ENCODE assay signal across 13 cellular contexts in genomic region chr1:30759718-30760281, GRCh38. TPM values are rescaled to one million over a fixed set of nuclear protein-coding genes. Genes with fewer than 3 reads are reported as not detected.
DNase-seq lines count a peak whose midpoint lies in the region; ATAC-seq lines count a peak whose summit lies in the region.
"Had no signal": no experiment of that assay in that cellular context is flagged by ENCODE, and none has a peak within 500 bp of the region (broad histone marks: within the 10 kb centered on the region; RNA-seq: fewer than 3 reads in every experiment).

No MANE protein-coding gene starts in this region.

- H3K27ac ChIP-seq in effector memory CD4-positive, alpha-beta T cell (ENCODE audit: insufficient read depth, low read length, poor library complexity, severe bottlenecking), result peak overlapping the region; percentile 66
- H3K27ac ChIP-seq in temporal lobe (ENCODE audit: low read depth, low read length), result peak overlapping the region; percentile 92
- H3K27ac ChIP-seq: esophagus muscularis mucosa, PC-9 had no signal

- peaks cover 68% of the 10 kb centered on the region for H3K4me1 Mint-ChIP-seq in activated CD8-positive, alpha-beta memory T cell treated with anti-CD3 and anti-CD28 coated beads, Interleukin-2, amount 10 ng/mL, durations not matched to agents 7 days and 5 days

- H3K27me3 ChIP-seq in effector memory CD4-positive, alpha-beta T cell (replicated peaks; ENCODE audit: control insufficient read depth, insufficient read depth, low read length, poor library complexity, severe bottlenecking), result no peaks in the 10 kb centered on the region

- no peaks in the 10 kb centered on the region for H3K9me3 Mint-ChIP-seq in activated CD8-positive, alpha-beta memory T cell treated with anti-CD3 and anti-CD28 coated beads, Interleukin-2, amount 10 ng/mL, durations not matched to agents 7 days and 5 days (ENCODE audit: low read depth)

- CTCF ChIA-PET in activated CD8-positive, alpha-beta memory T cell treated with anti-CD3 and anti-CD28 coated beads, Interleukin-2, amount 10 ng/mL, durations not matched to agents 7 days and 5 days (lab: Charles Lee), result interaction anchor here (13.2 to 30.3 kb wide), 3 partner anchors 17 to 40 kb away, joined by 141 to 438 read pairs (median 200); no protein-coding TSS in a partner anchor

- peak overlapping the region; percentile 42 for H3K4me3 ChIP-seq in effector memory CD4-positive, alpha-beta T cell (ENCODE audit: insufficient read depth, low read depth, low read length, poor library complexity, severe bottlenecking)
- H3K4me3 ChIP-seq: esophagus muscularis mucosa, PC-9 had no signal

- peak overlapping the region; percentile 72 for H3K27ac Mint-ChIP-seq in activated CD8-positive, alpha-beta memory T cell treated with anti-CD3 and anti-CD28 coated beads, Interleukin-2, amount 10 ng/mL, durations not matched to agents 7 days and 5 days

- DNase-seq in activated CD4-positive, CD25-positive, alpha-beta regulatory T cell treated with anti-CD3 and anti-CD28 coated beads, Interleukin-2, amount 50 U/mL, for 72 hours, result peak; percentile 58
- DNase-seq in activated CD8-positive, alpha-beta memory T cell treated with anti-CD3 and anti-CD28 coated beads, Interleukin-2, amount 10 ng/mL, durations not matched to agents 7 days and 5 days, result peak; percentile 78
- peak; percentile 59 to 76 (median 74) for DNase-seq in effector memory CD4-positive, alpha-beta T cell
- DNase-seq in D341Med (ENCODE audit: low spot score), result no peak
- DNase-seq in left cardiac atrium, result no peak
- DNase-seq: 8988T, KG1, PC-9 had no signal

- no peaks in the 10 kb centered on the region for H3K36me3 ChIP-seq in effector memory CD4-positive, alpha-beta T cell (ENCODE audit: control insufficient read depth, insufficient read depth, low read length)
- H3K36me3 ChIP-seq: esophagus muscularis mucosa had no signal

- peaks cover 19% of the 10 kb centered on the region for H3K36me3 Mint-ChIP-seq in activated CD8-positive, alpha-beta memory T cell treated with anti-CD3 and anti-CD28 coated beads, Interleukin-2, amount 10 ng/mL, durations not matched to agents 7 days and 5 days

- H3K4me3 Mint-ChIP-seq in activated CD8-positive, alpha-beta memory T cell treated with anti-CD3 and anti-CD28 coated beads, Interleukin-2, amount 10 ng/mL, durations not matched to agents 7 days and 5 days, result peak overlapping the region; percentile 46

- H3K27me3 Mint-ChIP-seq in activated CD8-positive, alpha-beta memory T cell treated with anti-CD3 and anti-CD28 coated beads, Interleukin-2, amount 10 ng/mL, durations not matched to agents 7 days and 5 days, result no peaks in the 10 kb centered on the region

- intact Hi-C loops in left cardiac atrium (cut with DNase I), result no loop called here

- no peaks in the 10 kb centered on the region for H3K9me3 ChIP-seq in effector memory CD4-positive, alpha-beta T cell (ENCODE audit: control insufficient read depth, low read length)
- H3K9me3 ChIP-seq: esophagus muscularis mucosa had no signal

- peaks cover 62% of the 10 kb centered on the region for H3K4me1 ChIP-seq in effector memory CD4-positive, alpha-beta T cell (ENCODE audit: control insufficient read depth, insufficient read depth, low read length, poor library complexity, severe bottlenecking)

- ATAC-seq in activated CD4-positive, CD25-positive, alpha-beta regulatory T cell treated with anti-CD3 and anti-CD28 coated beads, Interleukin-2, amount 50 U/mL, for 24 hours, result no peak
- ATAC-seq in activated CD8-positive, alpha-beta memory T cell treated with anti-CD3 and anti-CD28 coated beads, Interleukin-2, amount 10 ng/mL, durations not matched to agents 7 days and 5 days, result no peak
- no peak for ATAC-seq in HG03432 (IDR thresholded peaks at IDR 0.05; ENCODE audit: unreplicated experiment)
- no peak for ATAC-seq in left cardiac atrium

RNA-seq across cellular contexts. Expression of gene LAPTM5, which starts 2.2 kb away (rescaled TPM):
- total RNA-seq in activated CD8-positive, alpha-beta memory T cell treated with anti-CD3 and anti-CD28 coated beads, Interleukin-2, amount 10 ng/mL, durations not matched to agents 7 days and 5 days, result 100 to 1,000 TPM; 326 to 386 TPM
- 3.9 TPM for total RNA-seq in temporal lobe
- 10 to 100 TPM; 44.7 to 68.1 TPM for total RNA-seq in left cardiac atrium

RNA-seq across cellular contexts. Expression of gene MATN1, which starts 36.4 kb away (rescaled TPM):
- under 1 TPM in 1 of 2 experiments, not detected in 1; 0.32 TPM for total RNA-seq in activated CD8-positive, alpha-beta memory T cell treated with anti-CD3 and anti-CD28 coated beads, Interleukin-2, amount 10 ng/mL, durations not matched to agents 7 days and 5 days
- total RNA-seq in temporal lobe (under 0.01 TPM), left cardiac atrium (not detected)
- total RNA-seq: esophagus muscularis mucosa, lower leg skin had no signal

Comparison
In these comparisons a context has a peak if more than half of its experiments do, and no peak if none do; other contexts are left out.
1. DNase-seq: peak in activated CD4-positive, CD25-positive, alpha-beta regulatory T cell treated with anti-CD3 and anti-CD28 coated beads, Interleukin-2, amount 50 U/mL, for 72 hours (single experiment), activated CD8-positive, alpha-beta memory T cell treated with anti-CD3 and anti-CD28 coated beads, Interleukin-2, amount 10 ng/mL, durations not matched to agents 7 days and 5 days (single experiment) and effector memory CD4-positive, alpha-beta T cell (3 of 3); none in D341Med (single experiment) and left cardiac atrium (single experiment).